ENCODE assay signal across 8 cellular contexts in genomic region chr12:57089259-57090245, GRCh38. TPM values are rescaled to one million over a fixed set of nuclear protein-coding genes. Genes with fewer than 3 reads are reported as not detected.
DNase-seq lines count a peak whose midpoint lies in the region; ATAC-seq and TF ChIP-seq lines count a peak whose summit lies in the region.

No MANE protein-coding gene starts in this region.

- no peak for TF ChIP-seq CTCF in DOHH2 (IDR thresholded peaks at IDR 0.05; ENCODE audit: low read depth, low read length, poor library complexity, severe bottlenecking)
- no peak for TF ChIP-seq CTCF in mesothelial cell of epicardium (IDR thresholded peaks at IDR 0.05; ENCODE audit: unreplicated experiment)

- H3F3A ChIP-seq in DOHH2 (ENCODE audit: control insufficient read depth, insufficient read depth), result peaks cover 22% of the 10 kb centered on the region

- peak overlapping the region; percentile 98 for H3K27ac Mint-ChIP-seq in mesothelial cell of epicardium
- peak overlapping the region; percentile 89 for H3K27ac Mint-ChIP-seq in stimulated activated naive CD8-positive, alpha-beta T cell treated with anti-CD3 and anti-CD28 coated beads, Interleukin-15, Interleukin-2, amounts not matched to agents 100 ng/mL and 50 ng/mL, for 24 hours

- H3K27me3 Mint-ChIP-seq in mesothelial cell of epicardium (ENCODE audit: low read depth), result no peaks in the 10 kb centered on the region
- H3K27me3 Mint-ChIP-seq in stimulated activated naive CD8-positive, alpha-beta T cell treated with anti-CD3 and anti-CD28 coated beads, Interleukin-15, Interleukin-2, amounts not matched to agents 100 ng/mL and 50 ng/mL, for 24 hours, result no peaks in the 10 kb centered on the region

- no peaks in the 10 kb centered on the region for H3K27me3 ChIP-seq in DOHH2 (ENCODE audit: control insufficient read depth, low read length)

- H3K36me3 ChIP-seq in DOHH2 (ENCODE audit: control insufficient read depth, low read length), result peaks cover 11% of the 10 kb centered on the region

- H3K4me1 Mint-ChIP-seq in mesothelial cell of epicardium, result peaks cover 67% of the 10 kb centered on the region
- peaks cover 75% of the 10 kb centered on the region for H3K4me1 Mint-ChIP-seq in stimulated activated naive CD8-positive, alpha-beta T cell treated with anti-CD3 and anti-CD28 coated beads, Interleukin-15, Interleukin-2, amounts not matched to agents 100 ng/mL and 50 ng/mL, for 24 hours (ENCODE audit: low read depth)

- H3K4me2 ChIP-seq in DOHH2 (ENCODE audit: low read length), result peak overlapping the region; percentile 98

- H3K79me2 ChIP-seq in DOHH2 (ENCODE audit: control insufficient read depth, low read length), result peaks cover 9% of the 10 kb centered on the region

- peak overlapping the region; percentile 87 for H3K4me3 ChIP-seq in DOHH2 (ENCODE audit: low read length)

- DNase-seq in MV-4-11 (lab: John Stamatoyannopoulos, UW), result peak; percentile 64
- DNase-seq in activated CD8-positive, alpha-beta memory T cell treated with anti-CD3 and anti-CD28 coated beads for 24 hours, result peak; percentile 83
- DNase-seq in epidermal melanocyte (ENCODE audit: insufficient read length, low spot score), result peak; percentile 51
- DNase-seq in mesothelial cell of epicardium (ENCODE audit: low spot score in 2 of 2, unreplicated experiment in 2 of 2), result peak in 1 of 2 experiments; percentile 67
- DNase-seq in cerebellar nuclear complex (lab: John Stamatoyannopoulos, UW), result no peak

- no peaks in the 10 kb centered on the region for H3K9me3 Mint-ChIP-seq in mesothelial cell of epicardium
- H3K9me3 Mint-ChIP-seq in stimulated activated naive CD8-positive, alpha-beta T cell treated with anti-CD3 and anti-CD28 coated beads, Interleukin-15, Interleukin-2, amounts not matched to agents 100 ng/mL and 50 ng/mL, for 24 hours, result no peaks in the 10 kb centered on the region

- no peaks in the 10 kb centered on the region for H3K9me2 ChIP-seq in DOHH2 (replicated peaks; ENCODE audit: control insufficient read depth, low read length)

- no peaks in the 10 kb centered on the region for H3K9me3 ChIP-seq in DOHH2 (ENCODE audit: control insufficient read depth, insufficient read depth, low read length)

- H3K4me1 ChIP-seq in DOHH2 (ENCODE audit: control insufficient read depth, low read length), result peaks cover 54% of the 10 kb centered on the region

- peaks cover 13% of the 10 kb centered on the region for H3K36me3 Mint-ChIP-seq in mesothelial cell of epicardium
- H3K36me3 Mint-ChIP-seq in stimulated activated naive CD8-positive, alpha-beta T cell treated with anti-CD3 and anti-CD28 coated beads, Interleukin-15, Interleukin-2, amounts not matched to agents 100 ng/mL and 50 ng/mL, for 24 hours (ENCODE audit: low read depth), result peaks cover 38% of the 10 kb centered on the region

- H4K20me1 ChIP-seq in DOHH2 (ENCODE audit: control insufficient read depth, insufficient read depth, low read depth, low read length), result no peaks in the 10 kb centered on the region

- H3K4me3 Mint-ChIP-seq in mesothelial cell of epicardium, result peak overlapping the region; percentile 96
- H3K4me3 Mint-ChIP-seq in stimulated activated naive CD8-positive, alpha-beta T cell treated with anti-CD3 and anti-CD28 coated beads, Interleukin-15, Interleukin-2, amounts not matched to agents 100 ng/mL and 50 ng/mL, for 24 hours, result peak overlapping the region; percentile 93

- ATAC-seq in GM21367 (IDR thresholded peaks at IDR 0.05; ENCODE audit: unreplicated experiment), result no peak

- peak overlapping the region; percentile 10; the same call in 1 of the 2 replicates for H3K27ac ChIP-seq in DOHH2 (ENCODE audit: low read depth, low read length)

RNA-seq across cellular contexts. Expression of gene NAB2, which starts 0.6 kb away (rescaled TPM):
- 52.7 to 53.7 TPM (median 52.9 TPM) in 3 replicates for total RNA-seq in mesothelial cell of epicardium

RNA-seq across cellular contexts. Expression of gene NEMP1, which starts 11.0 kb away (rescaled TPM):
- 19.7 to 23.2 TPM (median 21.8 TPM) in 3 replicates for total RNA-seq in mesothelial cell of epicardium

RNA-seq across cellular contexts. Expression of gene STAT6, which starts 21.6 kb away (rescaled TPM):
- 151 to 167 TPM (median 160 TPM) in 3 replicates for total RNA-seq in mesothelial cell of epicardium

RNA-seq across cellular contexts. Expression of gene LRP1, which starts 38.7 kb away (rescaled TPM):
- total RNA-seq in mesothelial cell of epicardium, result 229 to 253 TPM (median 243 TPM) in 3 replicates

RNA-seq across cellular contexts. Expression of gene MYO1A, which starts 39.6 kb away (rescaled TPM):
- 0.22 to 0.59 TPM (median 0.27 TPM) in 3 replicates for total RNA-seq in mesothelial cell of epicardium

Comparison
In these comparisons a context has a peak if more than half of its experiments do, and no peak if none do; other contexts are left out.
1. DNase-seq: peak in MV-4-11 (single experiment), activated CD8-positive, alpha-beta memory T cell treated with anti-CD3 and anti-CD28 coated beads for 24 hours (single experiment) and epidermal melanocyte (single experiment); none in cerebellar nuclear complex (0 of 2).